22 cellular contexts compared by ENCODE assay signal in the genomic region with DNA sequence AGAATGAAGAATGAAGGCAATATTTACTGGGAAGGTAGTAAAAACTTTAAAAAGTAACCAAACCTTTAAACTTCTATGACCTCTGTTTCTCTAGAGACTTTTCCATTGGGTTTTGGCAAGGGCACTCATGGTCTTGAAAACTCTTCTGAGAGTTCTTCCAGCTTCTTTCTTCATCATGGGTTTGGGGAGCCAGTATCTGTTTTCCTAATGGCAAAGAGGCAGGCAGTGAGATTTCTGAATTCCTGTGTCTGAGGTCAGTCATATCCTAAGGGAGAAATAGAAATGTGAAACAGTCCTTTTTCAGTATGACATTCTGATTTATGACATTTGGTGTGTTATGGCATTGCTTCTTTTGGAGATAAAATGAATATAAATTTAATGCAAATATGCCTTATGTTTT.
"Had no signal": no experiment of that assay in that cellular context is flagged by ENCODE, and none has a peak within 500 bp of the region (broad histone marks: within the 10 kb centered on the region; RNA-seq: fewer than 3 reads in every experiment).

No MANE protein-coding gene starts in this region.

- DNase-seq: Kasumi-1, MM.1S, NCI-H1092 treated with DMSO at 0.1 percent for 48 hours, NCI-H1436, NCI-H187, NCI-H2029, NCI-H2081 treated with DMSO at 0.1 percent for 48 hours, NCI-H2171, NCI-H226, NCI-H446, NCI-H510A, NCI-H524 treated with DMSO at 0.1 percent for 48 hours, NCI-H69, NCI-H774, PC-3, SK-N-SH had no signal

- H3K4me3 ChIP-seq: K562 had no signal

- H3K9ac ChIP-seq: KMS-11, SK-N-SH had no signal

- H3K4me3 Mint-ChIP-seq: IgD-negative memory B cell had no signal

- H3K27ac ChIP-seq: HL-60, KMS-11, RWPE1 had no signal

- H3K4me2 ChIP-seq: KMS-11, SK-N-SH had no signal

- H3K27ac Mint-ChIP-seq: IgD-negative memory B cell had no signal

- H3K9me3 ChIP-seq: SK-N-SH had no signal

- ATAC-seq: K562, Panc1, PC-3 had no signal
